In the genomic region with DNA sequence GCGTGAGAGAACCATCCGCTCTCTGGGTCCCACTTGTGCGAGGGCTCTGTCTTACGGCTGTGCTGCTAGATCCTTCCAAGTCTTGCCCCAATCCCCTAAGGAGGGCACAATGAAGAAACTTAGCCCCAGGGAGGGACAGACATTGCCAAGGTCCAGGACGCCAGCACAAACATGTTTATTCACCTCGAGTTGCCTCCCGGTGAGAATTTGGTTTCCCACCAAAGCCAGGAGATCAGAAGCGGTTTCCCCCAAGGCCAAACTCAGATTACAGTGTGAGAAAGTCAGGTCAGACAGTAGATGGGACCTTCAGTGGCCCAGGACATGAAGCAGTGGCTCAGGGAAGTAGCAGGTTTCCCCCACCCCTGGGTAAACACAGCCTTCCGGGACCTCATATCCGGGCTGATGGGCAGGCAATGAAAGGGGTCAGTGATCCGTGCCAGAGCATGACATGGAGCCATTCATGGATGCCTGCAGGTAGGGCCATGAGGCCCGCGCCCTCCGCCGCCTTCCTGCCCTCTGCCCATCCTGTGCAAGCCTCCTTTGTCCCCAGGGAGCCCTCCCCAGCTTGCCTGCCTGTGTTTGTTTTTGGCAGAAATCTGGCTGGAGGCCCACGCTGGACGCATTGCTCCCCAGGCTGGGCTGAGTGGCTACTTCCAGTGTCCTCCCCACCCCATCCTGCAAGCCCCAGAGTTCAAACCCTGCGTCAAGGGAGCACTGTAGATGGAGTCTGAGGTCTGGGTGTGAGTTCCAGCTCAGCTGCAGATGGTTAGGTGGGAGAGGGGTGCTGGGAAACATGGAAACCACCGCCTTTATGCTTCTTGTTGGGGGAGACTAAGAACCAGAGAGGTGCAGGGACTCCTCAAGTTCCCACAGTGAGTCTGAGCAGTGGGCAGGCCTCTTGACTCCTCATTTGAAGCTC, we compare ENCODE assay signal across 2 cellular contexts.
TF ChIP-seq lines count a peak whose summit lies in the region.

No MANE protein-coding gene starts in this region.

TF ChIP-seq in PFSK-1, 5 proteins besides CTCF, POLR2A, EP300 and RAD21:
- TF ChIP-seq, protein P1, sequence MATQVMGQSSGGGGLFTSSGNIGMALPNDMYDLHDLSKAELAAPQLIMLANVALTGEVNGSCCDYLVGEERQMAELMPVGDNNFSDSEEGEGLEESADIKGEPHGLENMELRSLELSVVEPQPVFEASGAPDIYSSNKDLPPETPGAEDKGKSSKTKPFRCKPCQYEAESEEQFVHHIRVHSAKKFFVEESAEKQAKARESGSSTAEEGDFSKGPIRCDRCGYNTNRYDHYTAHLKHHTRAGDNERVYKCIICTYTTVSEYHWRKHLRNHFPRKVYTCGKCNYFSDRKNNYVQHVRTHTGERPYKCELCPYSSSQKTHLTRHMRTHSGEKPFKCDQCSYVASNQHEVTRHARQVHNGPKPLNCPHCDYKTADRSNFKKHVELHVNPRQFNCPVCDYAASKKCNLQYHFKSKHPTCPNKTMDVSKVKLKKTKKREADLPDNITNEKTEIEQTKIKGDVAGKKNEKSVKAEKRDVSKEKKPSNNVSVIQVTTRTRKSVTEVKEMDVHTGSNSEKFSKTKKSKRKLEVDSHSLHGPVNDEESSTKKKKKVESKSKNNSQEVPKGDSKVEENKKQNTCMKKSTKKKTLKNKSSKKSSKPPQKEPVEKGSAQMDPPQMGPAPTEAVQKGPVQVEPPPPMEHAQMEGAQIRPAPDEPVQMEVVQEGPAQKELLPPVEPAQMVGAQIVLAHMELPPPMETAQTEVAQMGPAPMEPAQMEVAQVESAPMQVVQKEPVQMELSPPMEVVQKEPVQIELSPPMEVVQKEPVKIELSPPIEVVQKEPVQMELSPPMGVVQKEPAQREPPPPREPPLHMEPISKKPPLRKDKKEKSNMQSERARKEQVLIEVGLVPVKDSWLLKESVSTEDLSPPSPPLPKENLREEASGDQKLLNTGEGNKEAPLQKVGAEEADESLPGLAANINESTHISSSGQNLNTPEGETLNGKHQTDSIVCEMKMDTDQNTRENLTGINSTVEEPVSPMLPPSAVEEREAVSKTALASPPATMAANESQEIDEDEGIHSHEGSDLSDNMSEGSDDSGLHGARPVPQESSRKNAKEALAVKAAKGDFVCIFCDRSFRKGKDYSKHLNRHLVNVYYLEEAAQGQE (IDR thresholded peaks at IDR 0.05; ENCODE audit: insufficient read depth in 1 of 2, low read depth in 2 of 2, low read length in 2 of 2): no peak
- peak; percentile 63 for TF ChIP-seq FOXP2 (optimal IDR thresholded peaks at IDR 0.05; ENCODE audit: borderline replicate concordance, extremely low read depth, extremely low read length, insufficient read depth)
- TF ChIP-seq TAF1 (IDR thresholded peaks at IDR 0.05; ENCODE audit: borderline replicate concordance, insufficient read depth, low read length): no peak
- no peak for TF ChIP-seq SIN3A (IDR thresholded peaks at IDR 0.05; ENCODE audit: borderline replicate concordance, insufficient read depth, low read length)
- no peak for TF ChIP-seq POLR2AphosphoS5 (IDR thresholded peaks at IDR 0.05; ENCODE audit: low read depth, low read length)

TF ChIP-seq in HepG2, 621 proteins besides CTCF, POLR2A, EP300 and RAD21 (continues in another document):
- peak; percentile 94 for TF ChIP-seq HIVEP1 (CRISPR knock-in tag; IDR thresholded peaks at IDR 0.05)
- TF ChIP-seq NCOA5 (CRISPR knock-in tag; IDR thresholded peaks at IDR 0.05): no peak
- peak; percentile 47; the same call in 1 of the 2 replicates for TF ChIP-seq RFX3 (CRISPR knock-in tag; IDR thresholded peaks at IDR 0.05)
- TF ChIP-seq ZNF207 (IDR thresholded peaks at IDR 0.05; ENCODE audit: borderline replicate concordance): no peak
- TF ChIP-seq ZNF557 (CRISPR knock-in tag; IDR thresholded peaks at IDR 0.05): no peak
- TF ChIP-seq SRSF4 (IDR thresholded peaks at IDR 0.05; ENCODE audit: low read depth, low read length, poor library complexity, severe bottlenecking): no peak
- 0 out of 2 replicates have a peak, but pooled peaks have one; percentile 79 for TF ChIP-seq ZNF121 (CRISPR knock-in tag; IDR thresholded peaks at IDR 0.05)
- TF ChIP-seq, protein P2, sequence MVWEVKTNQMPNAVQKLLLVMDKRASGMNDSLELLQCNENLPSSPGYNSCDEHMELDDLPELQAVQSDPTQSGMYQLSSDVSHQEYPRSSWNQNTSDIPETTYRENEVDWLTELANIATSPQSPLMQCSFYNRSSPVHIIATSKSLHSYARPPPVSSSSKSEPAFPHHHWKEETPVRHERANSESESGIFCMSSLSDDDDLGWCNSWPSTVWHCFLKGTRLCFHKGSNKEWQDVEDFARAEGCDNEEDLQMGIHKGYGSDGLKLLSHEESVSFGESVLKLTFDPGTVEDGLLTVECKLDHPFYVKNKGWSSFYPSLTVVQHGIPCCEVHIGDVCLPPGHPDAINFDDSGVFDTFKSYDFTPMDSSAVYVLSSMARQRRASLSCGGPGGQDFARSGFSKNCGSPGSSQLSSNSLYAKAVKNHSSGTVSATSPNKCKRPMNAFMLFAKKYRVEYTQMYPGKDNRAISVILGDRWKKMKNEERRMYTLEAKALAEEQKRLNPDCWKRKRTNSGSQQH (CRISPR knock-in tag; IDR thresholded peaks at IDR 0.05; ENCODE audit: low read depth): no peak; the same call in 1 of the 2 replicates
- TF ChIP-seq NFATC3 (CRISPR knock-in tag; IDR thresholded peaks at IDR 0.05): peak; percentile 26; the same call in 1 of the 2 replicates
- TF ChIP-seq TBL1XR1 (IDR thresholded peaks at IDR 0.05; ENCODE audit: borderline replicate concordance, low read length, partially characterized antibody): no peak
- TF ChIP-seq, protein P3, sequence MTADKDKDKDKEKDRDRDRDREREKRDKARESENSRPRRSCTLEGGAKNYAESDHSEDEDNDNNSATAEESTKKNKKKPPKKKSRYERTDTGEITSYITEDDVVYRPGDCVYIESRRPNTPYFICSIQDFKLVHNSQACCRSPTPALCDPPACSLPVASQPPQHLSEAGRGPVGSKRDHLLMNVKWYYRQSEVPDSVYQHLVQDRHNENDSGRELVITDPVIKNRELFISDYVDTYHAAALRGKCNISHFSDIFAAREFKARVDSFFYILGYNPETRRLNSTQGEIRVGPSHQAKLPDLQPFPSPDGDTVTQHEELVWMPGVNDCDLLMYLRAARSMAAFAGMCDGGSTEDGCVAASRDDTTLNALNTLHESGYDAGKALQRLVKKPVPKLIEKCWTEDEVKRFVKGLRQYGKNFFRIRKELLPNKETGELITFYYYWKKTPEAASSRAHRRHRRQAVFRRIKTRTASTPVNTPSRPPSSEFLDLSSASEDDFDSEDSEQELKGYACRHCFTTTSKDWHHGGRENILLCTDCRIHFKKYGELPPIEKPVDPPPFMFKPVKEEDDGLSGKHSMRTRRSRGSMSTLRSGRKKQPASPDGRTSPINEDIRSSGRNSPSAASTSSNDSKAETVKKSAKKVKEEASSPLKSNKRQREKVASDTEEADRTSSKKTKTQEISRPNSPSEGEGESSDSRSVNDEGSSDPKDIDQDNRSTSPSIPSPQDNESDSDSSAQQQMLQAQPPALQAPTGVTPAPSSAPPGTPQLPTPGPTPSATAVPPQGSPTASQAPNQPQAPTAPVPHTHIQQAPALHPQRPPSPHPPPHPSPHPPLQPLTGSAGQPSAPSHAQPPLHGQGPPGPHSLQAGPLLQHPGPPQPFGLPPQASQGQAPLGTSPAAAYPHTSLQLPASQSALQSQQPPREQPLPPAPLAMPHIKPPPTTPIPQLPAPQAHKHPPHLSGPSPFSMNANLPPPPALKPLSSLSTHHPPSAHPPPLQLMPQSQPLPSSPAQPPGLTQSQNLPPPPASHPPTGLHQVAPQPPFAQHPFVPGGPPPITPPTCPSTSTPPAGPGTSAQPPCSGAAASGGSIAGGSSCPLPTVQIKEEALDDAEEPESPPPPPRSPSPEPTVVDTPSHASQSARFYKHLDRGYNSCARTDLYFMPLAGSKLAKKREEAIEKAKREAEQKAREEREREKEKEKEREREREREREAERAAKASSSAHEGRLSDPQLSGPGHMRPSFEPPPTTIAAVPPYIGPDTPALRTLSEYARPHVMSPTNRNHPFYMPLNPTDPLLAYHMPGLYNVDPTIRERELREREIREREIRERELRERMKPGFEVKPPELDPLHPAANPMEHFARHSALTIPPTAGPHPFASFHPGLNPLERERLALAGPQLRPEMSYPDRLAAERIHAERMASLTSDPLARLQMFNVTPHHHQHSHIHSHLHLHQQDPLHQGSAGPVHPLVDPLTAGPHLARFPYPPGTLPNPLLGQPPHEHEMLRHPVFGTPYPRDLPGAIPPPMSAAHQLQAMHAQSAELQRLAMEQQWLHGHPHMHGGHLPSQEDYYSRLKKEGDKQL (CRISPR knock-in tag; IDR thresholded peaks at IDR 0.05; ENCODE audit: low read depth): peak; percentile 92; the same call in 1 of the 2 replicates
- peak; percentile 73; the same call in 1 of the 2 replicates for TF ChIP-seq ZNF724P (CRISPR knock-in tag; IDR thresholded peaks at IDR 0.05; ENCODE audit: borderline replicate concordance)
- peak; percentile 71 for TF ChIP-seq MEIS2 (CRISPR knock-in tag; IDR thresholded peaks at IDR 0.05)
- TF ChIP-seq ARNT (IDR thresholded peaks at IDR 0.05): no peak
- TF ChIP-seq ZNF737 (CRISPR knock-in tag; IDR thresholded peaks at IDR 0.05; ENCODE audit: borderline replicate concordance): peak; percentile 73; the same call in 1 of the 2 replicates
- TF ChIP-seq CHD4 (IDR thresholded peaks at IDR 0.05; ENCODE audit: borderline replicate concordance, low read length): peak; percentile 22; the same call in 1 of the 2 replicates
- TF ChIP-seq KLF12 (CRISPR knock-in tag; IDR thresholded peaks at IDR 0.05; ENCODE audit: borderline replicate concordance): no peak
- TF ChIP-seq CENPX (CRISPR knock-in tag; IDR thresholded peaks at IDR 0.05): no peak
- TF ChIP-seq KDM6A (CRISPR knock-in tag; IDR thresholded peaks at IDR 0.05; ENCODE audit: low read depth): peak; percentile 65
- TF ChIP-seq ZNF629 (CRISPR knock-in tag; conservative IDR thresholded peaks at IDR 0.05): no peak
- TF ChIP-seq, protein P4, sequence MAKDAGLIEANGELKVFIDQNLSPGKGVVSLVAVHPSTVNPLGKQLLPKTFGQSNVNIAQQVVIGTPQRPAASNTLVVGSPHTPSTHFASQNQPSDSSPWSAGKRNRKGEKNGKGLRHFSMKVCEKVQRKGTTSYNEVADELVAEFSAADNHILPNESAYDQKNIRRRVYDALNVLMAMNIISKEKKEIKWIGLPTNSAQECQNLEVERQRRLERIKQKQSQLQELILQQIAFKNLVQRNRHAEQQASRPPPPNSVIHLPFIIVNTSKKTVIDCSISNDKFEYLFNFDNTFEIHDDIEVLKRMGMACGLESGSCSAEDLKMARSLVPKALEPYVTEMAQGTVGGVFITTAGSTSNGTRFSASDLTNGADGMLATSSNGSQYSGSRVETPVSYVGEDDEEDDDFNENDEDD (CRISPR knock-in tag; IDR thresholded peaks at IDR 0.05; ENCODE audit: borderline replicate concordance): peak; percentile 79; the same call in 1 of the 2 replicates
- peak; percentile 88 for TF ChIP-seq SPEN (CRISPR knock-in tag; IDR thresholded peaks at IDR 0.05; ENCODE audit: low read depth)
- TF ChIP-seq ZNF879 (CRISPR knock-in tag; IDR thresholded peaks at IDR 0.05): peak; percentile 24; the same call in 1 of the 2 replicates
- peak; percentile 93 for TF ChIP-seq HOXA3 (CRISPR knock-in tag; IDR thresholded peaks at IDR 0.05)
- peak; percentile 91; the same call in 1 of the 2 replicates for TF ChIP-seq NR1H2 (CRISPR knock-in tag; IDR thresholded peaks at IDR 0.05; ENCODE audit: borderline replicate concordance, low read depth)
- peak; percentile 10; the same call in 1 of the 2 replicates for TF ChIP-seq EEA1 (CRISPR knock-in tag; IDR thresholded peaks at IDR 0.05; ENCODE audit: borderline replicate concordance)
- TF ChIP-seq ASH2L (IDR thresholded peaks at IDR 0.05; ENCODE audit: insufficient read length, low read depth, low read length): peak; percentile 81
- no peak for TF ChIP-seq ZFP36L2 (CRISPR knock-in tag; IDR thresholded peaks at IDR 0.05)
- TF ChIP-seq, protein P5, sequence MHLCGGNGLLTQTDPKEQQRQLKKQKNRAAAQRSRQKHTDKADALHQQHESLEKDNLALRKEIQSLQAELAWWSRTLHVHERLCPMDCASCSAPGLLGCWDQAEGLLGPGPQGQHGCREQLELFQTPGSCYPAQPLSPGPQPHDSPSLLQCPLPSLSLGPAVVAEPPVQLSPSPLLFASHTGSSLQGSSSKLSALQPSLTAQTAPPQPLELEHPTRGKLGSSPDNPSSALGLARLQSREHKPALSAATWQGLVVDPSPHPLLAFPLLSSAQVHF (CRISPR knock-in tag; IDR thresholded peaks at IDR 0.05): peak; percentile 90
- TF ChIP-seq SETDB1 (CRISPR knock-in tag; IDR thresholded peaks at IDR 0.05; ENCODE audit: borderline replicate concordance): no peak
- TF ChIP-seq SYNCRIP (IDR thresholded peaks at IDR 0.05; ENCODE audit: insufficient read depth, low read depth, low read length): no peak
- TF ChIP-seq, protein P6, sequence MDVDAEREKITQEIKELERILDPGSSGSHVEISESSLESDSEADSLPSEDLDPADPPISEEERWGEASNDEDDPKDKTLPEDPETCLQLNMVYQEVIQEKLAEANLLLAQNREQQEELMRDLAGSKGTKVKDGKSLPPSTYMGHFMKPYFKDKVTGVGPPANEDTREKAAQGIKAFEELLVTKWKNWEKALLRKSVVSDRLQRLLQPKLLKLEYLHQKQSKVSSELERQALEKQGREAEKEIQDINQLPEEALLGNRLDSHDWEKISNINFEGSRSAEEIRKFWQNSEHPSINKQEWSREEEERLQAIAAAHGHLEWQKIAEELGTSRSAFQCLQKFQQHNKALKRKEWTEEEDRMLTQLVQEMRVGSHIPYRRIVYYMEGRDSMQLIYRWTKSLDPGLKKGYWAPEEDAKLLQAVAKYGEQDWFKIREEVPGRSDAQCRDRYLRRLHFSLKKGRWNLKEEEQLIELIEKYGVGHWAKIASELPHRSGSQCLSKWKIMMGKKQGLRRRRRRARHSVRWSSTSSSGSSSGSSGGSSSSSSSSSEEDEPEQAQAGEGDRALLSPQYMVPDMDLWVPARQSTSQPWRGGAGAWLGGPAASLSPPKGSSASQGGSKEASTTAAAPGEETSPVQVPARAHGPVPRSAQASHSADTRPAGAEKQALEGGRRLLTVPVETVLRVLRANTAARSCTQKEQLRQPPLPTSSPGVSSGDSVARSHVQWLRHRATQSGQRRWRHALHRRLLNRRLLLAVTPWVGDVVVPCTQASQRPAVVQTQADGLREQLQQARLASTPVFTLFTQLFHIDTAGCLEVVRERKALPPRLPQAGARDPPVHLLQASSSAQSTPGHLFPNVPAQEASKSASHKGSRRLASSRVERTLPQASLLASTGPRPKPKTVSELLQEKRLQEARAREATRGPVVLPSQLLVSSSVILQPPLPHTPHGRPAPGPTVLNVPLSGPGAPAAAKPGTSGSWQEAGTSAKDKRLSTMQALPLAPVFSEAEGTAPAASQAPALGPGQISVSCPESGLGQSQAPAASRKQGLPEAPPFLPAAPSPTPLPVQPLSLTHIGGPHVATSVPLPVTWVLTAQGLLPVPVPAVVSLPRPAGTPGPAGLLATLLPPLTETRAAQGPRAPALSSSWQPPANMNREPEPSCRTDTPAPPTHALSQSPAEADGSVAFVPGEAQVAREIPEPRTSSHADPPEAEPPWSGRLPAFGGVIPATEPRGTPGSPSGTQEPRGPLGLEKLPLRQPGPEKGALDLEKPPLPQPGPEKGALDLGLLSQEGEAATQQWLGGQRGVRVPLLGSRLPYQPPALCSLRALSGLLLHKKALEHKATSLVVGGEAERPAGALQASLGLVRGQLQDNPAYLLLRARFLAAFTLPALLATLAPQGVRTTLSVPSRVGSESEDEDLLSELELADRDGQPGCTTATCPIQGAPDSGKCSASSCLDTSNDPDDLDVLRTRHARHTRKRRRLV (CRISPR knock-in tag; IDR thresholded peaks at IDR 0.05): peak; percentile 68; the same call in 1 of the 2 replicates
- peak; percentile 86; the same call in 1 of the 2 replicates for TF ChIP-seq ZNF850 (CRISPR knock-in tag; conservative IDR thresholded peaks at IDR 0.05)
- TF ChIP-seq FOXK1 (CRISPR knock-in tag; IDR thresholded peaks at IDR 0.05; ENCODE audit: borderline replicate concordance, low read depth): peak; percentile 64; the same call in 1 of the 2 replicates
